ENCODE assay signal across 10 cellular contexts in the genomic region with DNA sequence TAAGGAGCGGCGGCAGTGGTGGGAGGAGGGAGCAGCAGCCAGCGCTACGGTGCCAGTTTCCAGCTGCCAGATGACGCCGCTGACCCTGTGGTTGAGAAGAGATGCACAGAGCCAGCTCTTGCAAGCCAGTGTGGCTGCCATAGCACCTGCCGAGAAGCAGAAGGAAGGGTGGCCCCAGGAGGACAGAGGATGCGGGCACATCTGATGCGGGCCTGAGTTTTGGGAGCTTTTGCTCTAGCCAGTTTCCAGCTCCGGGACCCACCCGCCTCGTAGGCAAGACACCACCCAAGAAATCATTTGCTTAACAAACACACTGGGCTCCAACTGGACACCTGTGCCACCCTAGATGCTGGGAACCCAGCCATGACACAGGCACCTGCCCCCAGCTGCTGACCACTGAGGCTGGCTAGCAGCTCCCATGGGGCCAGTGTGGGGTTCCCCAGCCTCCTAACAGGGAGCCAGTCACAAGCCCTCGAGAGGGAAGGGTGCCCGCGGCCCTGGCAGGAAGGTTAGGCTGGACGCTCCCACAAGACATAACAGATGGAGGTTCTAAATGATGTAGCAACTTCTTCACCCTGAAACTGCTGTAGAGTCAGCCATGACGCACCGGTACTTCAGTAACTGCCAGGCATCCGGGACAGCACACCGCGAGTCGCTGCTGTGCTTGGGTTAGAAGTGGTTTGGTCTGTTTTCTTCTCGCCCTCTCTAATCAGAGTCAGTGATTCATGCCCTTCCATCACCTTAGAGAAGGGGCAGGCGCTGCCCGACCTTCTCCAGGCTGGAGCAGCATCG. TPM values are rescaled to one million over a fixed set of nuclear protein-coding genes. Genes with fewer than 3 reads are reported as not detected.
DNase-seq lines count a peak whose midpoint lies in the region; ATAC-seq, FAIRE-seq and TF ChIP-seq lines count a peak whose summit lies in the region.
"Had no signal": no experiment of that assay in that cellular context is flagged by ENCODE, and none has a peak within 500 bp of the region (broad histone marks: within the 10 kb centered on the region; RNA-seq: fewer than 3 reads in every experiment).

No MANE protein-coding gene starts in this region.

- no TSS peak for BruUV-seq in MCF 10A (replicated peaks; lab: Mats Ljungman, UMichigan)

- no peak overlapping the region for H3K4me3 Mint-ChIP-seq in MCF 10A (ENCODE audit: unreplicated experiment)
- no peak overlapping the region for H3K4me3 Mint-ChIP-seq in activated naive CD8-positive, alpha-beta T cell treated with anti-CD3 and anti-CD28 coated beads, Interleukin-2, amount 50 U/mL, for 24 hours
- H3K4me3 Mint-ChIP-seq: activated CD4-positive, alpha-beta memory T cell treated with anti-CD3 and anti-CD28 coated beads, Interleukin-2, amount 10 ng/mL, durations not matched to agents 7 days and 5 days; stimulated activated naive CD8-positive, alpha-beta T cell treated with anti-CD3 and anti-CD28 coated beads, Interleukin-15, Interleukin-2, amounts not matched to agents 100 ng/mL and 50 ng/mL, for 24 hours had no signal

- H3K36me3 Mint-ChIP-seq in MCF 10A (ENCODE audit: insufficient read depth, unreplicated experiment): no peaks in the 10 kb centered on the region
- no peaks in the 10 kb centered on the region for H3K36me3 Mint-ChIP-seq in activated naive CD8-positive, alpha-beta T cell treated with anti-CD3 and anti-CD28 coated beads, Interleukin-2, amount 50 U/mL, for 24 hours (ENCODE audit: low read depth)

- no peaks in the 10 kb centered on the region for H3K9me3 Mint-ChIP-seq in MCF 10A (ENCODE audit: unreplicated experiment)
- no peaks in the 10 kb centered on the region for H3K9me3 Mint-ChIP-seq in activated naive CD8-positive, alpha-beta T cell treated with anti-CD3 and anti-CD28 coated beads, Interleukin-2, amount 50 U/mL, for 24 hours
- H3K9me3 Mint-ChIP-seq: activated CD4-positive, alpha-beta memory T cell treated with anti-CD3 and anti-CD28 coated beads, Interleukin-2, amount 10 ng/mL, durations not matched to agents 7 days and 5 days; stimulated activated naive CD8-positive, alpha-beta T cell treated with anti-CD3 and anti-CD28 coated beads, Interleukin-15, Interleukin-2, amounts not matched to agents 100 ng/mL and 50 ng/mL, for 24 hours had no signal

- no peak for FAIRE-seq in urothelium cell line (lab: Jason Lieb, UNC)

- 78 to 89% methylated on average over 26 of the region's 26 CpGs for WGBS in sigmoid colon, 2 donors

- no peak for TF ChIP-seq POLR2A in sigmoid colon (IDR thresholded peaks at IDR 0.05)

- H3K27me3 ChIP-seq in sigmoid colon: no peaks in the 10 kb centered on the region

- peaks cover 6% of the 10 kb centered on the region for H3K4me1 Mint-ChIP-seq in MCF 10A (ENCODE audit: insufficient read depth, unreplicated experiment)
- no peaks in the 10 kb centered on the region for H3K4me1 Mint-ChIP-seq in activated naive CD8-positive, alpha-beta T cell treated with anti-CD3 and anti-CD28 coated beads, Interleukin-2, amount 50 U/mL, for 24 hours
- H3K4me1 Mint-ChIP-seq: activated CD4-positive, alpha-beta memory T cell treated with anti-CD3 and anti-CD28 coated beads, Interleukin-2, amount 10 ng/mL, durations not matched to agents 7 days and 5 days had no signal

- intact Hi-C loops in MCF 10A (cut with micrococcal nuclease): no loop called here
- intact Hi-C loops in sigmoid colon (cut with DNase I): no loop called here

- TF ChIP-seq CTCF in MCF 10A (IDR thresholded peaks at IDR 0.05; ENCODE audit: unreplicated experiment) (no peak), sigmoid colon (IDR thresholded peaks at IDR 0.05) (no peak)

- TF ChIP-seq EP300 in sigmoid colon (IDR thresholded peaks at IDR 0.05): no peak

- H3K27ac Mint-ChIP-seq in MCF 10A (ENCODE audit: low read depth, unreplicated experiment): no peak overlapping the region
- no peak overlapping the region for H3K27ac Mint-ChIP-seq in activated naive CD8-positive, alpha-beta T cell treated with anti-CD3 and anti-CD28 coated beads, Interleukin-2, amount 50 U/mL, for 24 hours
- H3K27ac Mint-ChIP-seq: activated CD4-positive, alpha-beta memory T cell treated with anti-CD3 and anti-CD28 coated beads, Interleukin-2, amount 10 ng/mL, durations not matched to agents 7 days and 5 days; stimulated activated naive CD8-positive, alpha-beta T cell treated with anti-CD3 and anti-CD28 coated beads, Interleukin-15, Interleukin-2, amounts not matched to agents 100 ng/mL and 50 ng/mL, for 24 hours had no signal

- H3K27ac ChIP-seq in sigmoid colon: no peak overlapping the region

- POLR2A ChIA-PET in MCF 10A (lab: Yijun Ruan, JAX): interaction anchor here (0.6 to 1.4 kb wide), 2 partner anchors 16 to 256 kb away, joined by 4 to 5 read pairs; no protein-coding TSS in a partner anchor

- peak; percentile 17 for DNase-seq in activated CD4-positive, CD25-positive, alpha-beta regulatory T cell treated with anti-CD3 and anti-CD28 coated beads, Interleukin-2, amount 50 U/mL, for 72 hours
- DNase-seq in MCF 10A (ENCODE audit: unreplicated experiment) (peak; percentile 64), sigmoid colon (peak; percentile 40), cerebellar cortex (ENCODE audit: low spot score) (no peak), urothelium cell line (ENCODE audit: low spot score) (no peak)
- DNase-seq in activated naive CD8-positive, alpha-beta T cell treated with anti-CD3 and anti-CD28 coated beads, Interleukin-2, amount 50 U/mL, for 24 hours: no peak
- DNase-seq: activated CD4-positive, alpha-beta memory T cell treated with anti-CD3 and anti-CD28 coated beads, Interleukin-2, amount 10 ng/mL, durations not matched to agents 7 days and 5 days had no signal

- peaks cover 0 to 6% (median 0%) of the 10 kb centered on the region in 4 donors for H3K36me3 ChIP-seq in sigmoid colon

- H3K9me3 ChIP-seq in sigmoid colon: no peaks in the 10 kb centered on the region

- H3K27me3 Mint-ChIP-seq in MCF 10A (ENCODE audit: insufficient read depth, unreplicated experiment): no peaks in the 10 kb centered on the region
- no peaks in the 10 kb centered on the region for H3K27me3 Mint-ChIP-seq in activated naive CD8-positive, alpha-beta T cell treated with anti-CD3 and anti-CD28 coated beads, Interleukin-2, amount 50 U/mL, for 24 hours
- H3K27me3 Mint-ChIP-seq: activated CD4-positive, alpha-beta memory T cell treated with anti-CD3 and anti-CD28 coated beads, Interleukin-2, amount 10 ng/mL, durations not matched to agents 7 days and 5 days; stimulated activated naive CD8-positive, alpha-beta T cell treated with anti-CD3 and anti-CD28 coated beads, Interleukin-15, Interleukin-2, amounts not matched to agents 100 ng/mL and 50 ng/mL, for 24 hours had no signal

- no peak for ATAC-seq in activated CD4-positive, CD25-positive, alpha-beta regulatory T cell treated with anti-CD3 and anti-CD28 coated beads, Interleukin-2, amount 50 U/mL, for 24 hours
- ATAC-seq in HG03571 (IDR thresholded peaks at IDR 0.05; ENCODE audit: unreplicated experiment): peak; percentile 54
- ATAC-seq in activated naive CD8-positive, alpha-beta T cell treated with anti-CD3 and anti-CD28 coated beads, Interleukin-2, amount 50 U/mL, for 24 hours: no peak

- no peaks in the 10 kb centered on the region for H3K4me1 ChIP-seq in sigmoid colon

- CTCF ChIA-PET in MCF 10A (lab: Yijun Ruan, JAX): interaction anchor here (0.5 to 1.0 kb wide), 2 partner anchors 186 to 213 kb away, joined by 3 to 5 read pairs; no protein-coding TSS in a partner anchor

- H3K4me3 ChIP-seq in sigmoid colon: no peak overlapping the region

RNA-seq across cellular contexts. Expression of a gene that starts 8.9 kb away (rescaled TPM):
- total RNA-seq in MCF 10A (2022) (0.37 and 0.66 TPM in 2 replicates), sigmoid colon (1 to 10 TPM in 2 of 4 donors, under 1 TPM in 2; 0.16 to 1.2 (median 0.73) TPM)
- polyA plus RNA-seq in sigmoid colon: under 1 TPM in 2 of 3 donors, not detected in 1; under 0.01 to 0.44 TPM

RNA-seq across cellular contexts. Expression of a gene that starts 34.9 kb away (rescaled TPM):
- total RNA-seq in MCF 10A (2022) (28.3 and 36.0 TPM in 2 replicates), sigmoid colon (10 to 100 TPM; 15.7 to 21.6 (median 17.8) TPM)
- 10 to 100 TPM in 1 of 3 donors, 1 to 10 TPM in 2; 3.0 to 14.6 (median 6.7) TPM for polyA plus RNA-seq in sigmoid colon

Comparison
In these comparisons a context has a peak if more than half of its experiments do, and no peak if none do; other contexts are left out.
1. DNase-seq: peak in activated CD4-positive, CD25-positive, alpha-beta regulatory T cell treated with anti-CD3 and anti-CD28 coated beads, Interleukin-2, amount 50 U/mL, for 72 hours (single experiment), MCF 10A (single experiment) and sigmoid colon (single experiment); none in cerebellar cortex (single experiment), activated naive CD8-positive, alpha-beta T cell treated with anti-CD3 and anti-CD28 coated beads, Interleukin-2, amount 50 U/mL, for 24 hours (single experiment) and urothelium cell line (single experiment).